Comparison of ENCODE assay signal across 1 cellular context in genomic region chr5:176490291-176490690, GRCh38.
TF ChIP-seq lines count a peak whose summit lies in the region.

No MANE protein-coding gene starts in this region.

TF ChIP-seq in IMR-90, 13 proteins besides CTCF, POLR2A, EP300 and RAD21:
- TF ChIP-seq CHD1 (IDR thresholded peaks at IDR 0.05; ENCODE audit: low read depth, low read length) (no peak), BHLHE40 (IDR thresholded peaks at IDR 0.05; ENCODE audit: low read depth, low read length) (no peak), SMC3 (IDR thresholded peaks at IDR 0.05; ENCODE audit: low read depth, low read length) (no peak), MXI1 (IDR thresholded peaks at IDR 0.05; ENCODE audit: borderline replicate concordance, low read depth, low read length) (no peak), RCOR1 (IDR thresholded peaks at IDR 0.05; ENCODE audit: insufficient replicate concordance, low read length) (no peak), RFX5 (IDR thresholded peaks at IDR 0.05; ENCODE audit: low read depth, low read length) (no peak), ELK1 (IDR thresholded peaks at IDR 0.05; ENCODE audit: borderline replicate concordance, low read depth, low read length) (no peak), FOS (IDR thresholded peaks at IDR 0.05; ENCODE audit: low read depth, low read length) (no peak), MAFK (IDR thresholded peaks at IDR 0.05; ENCODE audit: low read depth, low read length) (no peak), CEBPB (IDR thresholded peaks at IDR 0.05; ENCODE audit: low read depth, low read length) (no peak), NFE2L2 (IDR thresholded peaks at IDR 0.05; ENCODE audit: low read depth, low read length) (no peak), MAZ (IDR thresholded peaks at IDR 0.05; ENCODE audit: borderline replicate concordance, low read depth, low read length) (no peak)
- TF ChIP-seq, protein P1, sequence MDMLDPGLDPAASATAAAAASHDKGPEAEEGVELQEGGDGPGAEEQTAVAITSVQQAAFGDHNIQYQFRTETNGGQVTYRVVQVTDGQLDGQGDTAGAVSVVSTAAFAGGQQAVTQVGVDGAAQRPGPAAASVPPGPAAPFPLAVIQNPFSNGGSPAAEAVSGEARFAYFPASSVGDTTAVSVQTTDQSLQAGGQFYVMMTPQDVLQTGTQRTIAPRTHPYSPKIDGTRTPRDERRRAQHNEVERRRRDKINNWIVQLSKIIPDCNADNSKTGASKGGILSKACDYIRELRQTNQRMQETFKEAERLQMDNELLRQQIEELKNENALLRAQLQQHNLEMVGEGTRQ (IDR thresholded peaks at IDR 0.05; ENCODE audit: low read depth, low read length) = no peak
